Comparison of ENCODE assay signal across 10 cellular contexts in the genomic region with DNA sequence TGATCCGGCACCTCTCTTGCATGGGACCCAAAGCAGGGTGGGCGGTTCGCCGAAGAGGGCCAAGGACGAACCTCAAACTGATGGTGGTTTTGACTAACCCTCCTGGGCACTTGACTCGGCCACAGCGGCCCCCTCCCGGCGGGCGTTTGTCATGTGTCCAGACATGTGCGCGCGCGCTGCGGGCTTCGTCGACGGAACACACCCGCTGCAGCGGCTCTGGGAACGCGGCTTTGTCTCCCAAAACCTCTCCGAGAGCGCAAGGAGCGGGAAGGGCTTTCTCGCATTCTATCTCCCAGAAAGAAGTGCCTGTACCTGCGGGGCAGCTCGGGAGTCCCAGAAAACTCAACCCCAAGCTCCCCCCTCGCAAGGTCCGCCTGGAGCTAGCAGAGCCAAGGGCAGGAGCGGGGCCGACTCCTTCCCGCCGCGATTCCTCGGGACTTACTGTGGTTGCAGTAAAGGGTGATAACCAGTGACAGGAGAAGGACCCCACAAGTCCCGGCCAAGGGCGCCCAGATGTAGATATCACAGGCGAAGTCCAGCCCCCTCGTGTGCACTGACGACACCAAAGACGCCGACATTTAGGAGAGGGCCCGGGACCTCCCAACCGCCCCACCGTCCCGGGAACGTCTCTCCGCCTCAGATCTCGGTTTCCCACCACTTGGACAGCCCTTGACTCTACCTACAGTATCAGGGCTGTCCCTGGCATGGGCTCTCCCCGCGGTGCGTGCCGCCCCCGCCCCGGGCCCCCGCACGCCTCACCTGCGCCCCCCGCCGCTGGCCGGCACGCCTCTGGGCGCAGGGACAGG. TPM values are rescaled to one million over a fixed set of nuclear protein-coding genes. Genes with fewer than 3 reads are reported as not detected.
DNase-seq lines count a peak whose midpoint lies in the region; ATAC-seq and TF ChIP-seq lines count a peak whose summit lies in the region.
"Had no signal": no experiment of that assay in that cellular context is flagged by ENCODE, and none has a peak within 500 bp of the region (broad histone marks: within the 10 kb centered on the region; RNA-seq: fewer than 3 reads in every experiment).

No MANE protein-coding gene starts in this region.

- no peaks in the 10 kb centered on the region for H3K79me2 ChIP-seq in SK-N-SH (ENCODE audit: insufficient read depth)
- no peaks in the 10 kb centered on the region for H3K79me2 ChIP-seq in PC-3 (ENCODE audit: low read length)

- TF ChIP-seq EP300 in SK-N-SH (IDR thresholded peaks at IDR 0.05; ENCODE audit: borderline replicate concordance in 1 of 2, low read depth in 1 of 2, low read length in 1 of 2) = no peak
- TF ChIP-seq EP300 in upper lobe of left lung (IDR thresholded peaks at IDR 0.05) = no peak

- H3K9me2 ChIP-seq in SK-N-SH (no peaks in the 10 kb centered on the region), PC-3 (replicated peaks; ENCODE audit: low read length) (no peaks in the 10 kb centered on the region)

- CTCF ChIA-PET in SK-N-SH (lab: Yijun Ruan, JAX) = interaction anchor here (2.3 kb wide), 1 partner anchor 19 kb away, joined by 11 read pairs; no protein-coding TSS in a partner anchor
- CTCF ChIA-PET in PC-3 (lab: Charles Lee) = no interaction called here

- POLR2A ChIA-PET in SK-N-SH (lab: Yijun Ruan, JAX) (no interaction called here), PC-3 (lab: Charles Lee; ENCODE audit: unreplicated experiment) (no interaction called here)

- H3F3A ChIP-seq in SK-N-SH (replicated peaks; ENCODE audit: insufficient read depth) = no peaks in the 10 kb centered on the region
- no peaks in the 10 kb centered on the region for H3F3A ChIP-seq in PC-3 (ENCODE audit: low read length, unreplicated experiment)

- peaks cover 39% of the 10 kb centered on the region for H3K27me3 ChIP-seq in SK-N-SH (ENCODE audit: insufficient read depth)
- peaks cover 3 to 32% (median 20%) of the 10 kb centered on the region in 4 donors for H3K27me3 ChIP-seq in upper lobe of left lung
- H3K27me3 ChIP-seq in PC-3 (ENCODE audit: low read length) = peaks cover 18% of the 10 kb centered on the region

- H3K9ac ChIP-seq in SK-N-SH = no peak overlapping the region
- no peak overlapping the region for H3K9ac ChIP-seq in PC-3 (ENCODE audit: low read length)

- H4K20me1 ChIP-seq in SK-N-SH (ENCODE audit: insufficient read depth) = no peaks in the 10 kb centered on the region
- no peaks in the 10 kb centered on the region for H4K20me1 ChIP-seq in PC-3 (ENCODE audit: low read length)

- no TSS peak for BruUV-seq in PC-3 (replicated peaks; lab: Mats Ljungman, UMichigan)

- intact Hi-C loops in PC-3 (cut with micrococcal nuclease) = no loop called here

- no peak for TF ChIP-seq POLR2A in upper lobe of left lung (IDR thresholded peaks at IDR 0.05)

- 62% methylated on average over 45 of the region's 64 CpGs for WGBS in SK-N-SH (ENCODE audit: low lambda C conversion rate)
- WGBS in mesodermal cell (ENCODE audit: insufficient coverage in 2 of 2), 2 experiments = 8% methylated on average over 53 to 56 of the region's 64 CpGs
- WGBS in upper lobe of left lung, 2 donors = 7 to 14% methylated on average over 3 to 61 of the region's 64 CpGs

- H3K27ac ChIP-seq in SK-N-SH (ENCODE audit: low read depth in 2 of 2, low read length in 1 of 2) (no peak overlapping the region), mesodermal cell (ENCODE audit: low read depth, low read length, severe bottlenecking) (no peak overlapping the region), upper lobe of left lung (peak overlapping the region in 2 of 4 donors; percentile 37 to 64), PC-3 (ENCODE audit: low read length) (no peak overlapping the region)

- TF ChIP-seq CTCF in SK-N-SH (IDR thresholded peaks at IDR 0.05) (no peak), upper lobe of left lung (IDR thresholded peaks at IDR 0.05) (no peak), PC-3 (conservative IDR thresholded peaks at IDR 0.05; ENCODE audit: low read depth, low read length) (no peak)

- H3K9me3 ChIP-seq in SK-N-SH (no peaks in the 10 kb centered on the region), mesodermal cell (ENCODE audit: control insufficient read depth, low read length) (no peaks in the 10 kb centered on the region), upper lobe of left lung (no peaks in the 10 kb centered on the region), PC-3 (ENCODE audit: low read length) (no peaks in the 10 kb centered on the region)

- no peak overlapping the region; a peak in 1 of 4 replicates for H3K4me3 ChIP-seq in SK-N-SH (ENCODE audit: low read depth in 2 of 2, low read length in 1 of 2)
- peak overlapping the region; percentile 5 for H3K4me3 ChIP-seq in mesodermal cell (ENCODE audit: extremely low read depth, insufficient read depth, low read length, poor library complexity, severe bottlenecking)
- H3K4me3 ChIP-seq in upper lobe of left lung = peak overlapping the region in 3 of 4 donors; percentile 19 to 39 (median 29)
- H3K4me3 ChIP-seq in PC-3 (ENCODE audit: low read length) = no peak overlapping the region

- ATAC-seq in SK-N-SH treated with all-trans-retinoic acid at 6 μM for 48 hours (no peak), upper lobe of left lung (ENCODE audit: low FRiP score in 2 of 2) (no peak), GM19455 (IDR thresholded peaks at IDR 0.05; ENCODE audit: unreplicated experiment) (no peak), PC-3 (no peak)

- H3K4me1 ChIP-seq in SK-N-SH (ENCODE audit: control insufficient read depth in 1 of 2, insufficient read depth in 2 of 2, low read depth in 1 of 2, low read length in 1 of 2) (peaks cover 0 to 5% of the 10 kb centered on the region in 2 experiments; a peak in 1 of 4 replicates), mesodermal cell (ENCODE audit: control insufficient read depth, insufficient read depth, low read length, poor library complexity, severe bottlenecking) (peaks cover 8% of the 10 kb centered on the region), upper lobe of left lung (peaks cover 19 to 38% (median 30%) of the 10 kb centered on the region in 4 donors), PC-3 (ENCODE audit: insufficient read depth, low read length) (no peaks in the 10 kb centered on the region)

- no peak for TF ChIP-seq RAD21 in SK-N-SH (IDR thresholded peaks at IDR 0.05; ENCODE audit: low read length)

- DNase-seq in SK-N-SH = peak; percentile 36
- DNase-seq in ecto neural progenitor cell (ENCODE audit: low spot score) = peak; percentile 71
- peak in 1 of 2 donors; percentile 86 for DNase-seq in upper lobe of left lung
- no peak for DNase-seq in activated CD4-positive, alpha-beta T cell treated with anti-CD3 and anti-CD28 coated beads, Interleukin-2, amount 50 U/mL, for 1 hour
- DNase-seq in PC-3 = no peak
- DNase-seq: activated CD4-positive, alpha-beta T cell treated with anti-CD3 and anti-CD28 coated beads for 1 hour; OCI-M1 had no signal

- H3K36me3 ChIP-seq in SK-N-SH (replicated peaks in 1 of 2; ENCODE audit: control insufficient read depth in 1 of 2, insufficient read depth in 2 of 2, low read length in 1 of 2) = no peaks in the 10 kb centered on the region
- no peaks in the 10 kb centered on the region for H3K36me3 ChIP-seq in mesodermal cell (ENCODE audit: control insufficient read depth, insufficient read depth, low read length)
- H3K36me3 ChIP-seq in upper lobe of left lung = no peaks in the 10 kb centered on the region
- H3K36me3 ChIP-seq in PC-3 (ENCODE audit: low read depth, low read length) = no peaks in the 10 kb centered on the region

- no peak overlapping the region for H2AFZ ChIP-seq in SK-N-SH (ENCODE audit: low read depth)
- no peak overlapping the region for H2AFZ ChIP-seq in PC-3 (ENCODE audit: low read length)

- H3K4me2 ChIP-seq in SK-N-SH (no peak overlapping the region), PC-3 (ENCODE audit: low read length) (no peak overlapping the region)

TF ChIP-seq in SK-N-SH, 30 proteins besides CTCF, POLR2A, EP300 and RAD21 (continues in another document):
- TF ChIP-seq TCF12 (IDR thresholded peaks at IDR 0.05) = no peak
- TF ChIP-seq, protein P1, sequence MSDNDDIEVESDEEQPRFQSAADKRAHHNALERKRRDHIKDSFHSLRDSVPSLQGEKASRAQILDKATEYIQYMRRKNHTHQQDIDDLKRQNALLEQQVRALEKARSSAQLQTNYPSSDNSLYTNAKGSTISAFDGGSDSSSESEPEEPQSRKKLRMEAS (IDR thresholded peaks at IDR 0.05; ENCODE audit: low read depth) = no peak

TF ChIP-seq in SK-N-SH treated with all-trans-retinoic acid at 6 μM for 48 hours, 23 proteins besides CTCF, POLR2A, EP300 and RAD21 (continues in another document):
- no peak for TF ChIP-seq OSR1 (CRISPR knock-in tag; IDR thresholded peaks at IDR 0.05)
- TF ChIP-seq TCF4 (CRISPR knock-in tag; IDR thresholded peaks at IDR 0.05; ENCODE audit: borderline replicate concordance) = no peak
- TF ChIP-seq SNAI2 (CRISPR knock-in tag; IDR thresholded peaks at IDR 0.05) = no peak
- TF ChIP-seq RARB (CRISPR knock-in tag; IDR thresholded peaks at IDR 0.05) = no peak
- no peak for TF ChIP-seq TSHZ2 (CRISPR knock-in tag; IDR thresholded peaks at IDR 0.05)
- TF ChIP-seq ZFP30 (CRISPR knock-in tag; IDR thresholded peaks at IDR 0.05) = no peak

RNA-seq across cellular contexts. Expression of gene CD8A, which starts 1.6 kb away (rescaled TPM):
- polyA plus RNA-seq in SK-N-SH (2012; rRNA removed) = 0.05 and 0.08 TPM in 2 replicates
- polyA plus RNA-seq in SK-N-SH (2012; cell fraction: cytosol; rRNA removed) = 0.03 and 0.10 TPM in 2 replicates
- polyA plus RNA-seq in SK-N-SH (2012; cell fraction: nucleus; rRNA removed) = 0.07 and 0.19 TPM in 2 replicates
- polyA plus RNA-seq in mesodermal cell (2013, experiment 1 of 2) = 0.22 TPM
- polyA plus RNA-seq in mesodermal cell (2013, experiment 2 of 2) = not detected
- 1 to 10 TPM; 4.1 to 5.6 (median 4.7) TPM for total RNA-seq in upper lobe of left lung
- total RNA-seq in PC-3 (2014; rRNA removed) = 0.18 TPM in 1 of 2 replicates, not detected in the other

Comparison
In these comparisons a context has a peak if more than half of its experiments do, and no peak if none do; other contexts are left out.
1. DNase-seq: peak in SK-N-SH (single experiment) and ecto neural progenitor cell (single experiment); none in activated CD4-positive, alpha-beta T cell treated with anti-CD3 and anti-CD28 coated beads, Interleukin-2, amount 50 U/mL, for 1 hour (single experiment) and PC-3 (single experiment).
2. H3K4me3 ChIP-seq: peak in mesodermal cell (single experiment) and upper lobe of left lung (3 of 4); none in SK-N-SH (0 of 2) and PC-3 (single experiment).